In the genomic region with DNA sequence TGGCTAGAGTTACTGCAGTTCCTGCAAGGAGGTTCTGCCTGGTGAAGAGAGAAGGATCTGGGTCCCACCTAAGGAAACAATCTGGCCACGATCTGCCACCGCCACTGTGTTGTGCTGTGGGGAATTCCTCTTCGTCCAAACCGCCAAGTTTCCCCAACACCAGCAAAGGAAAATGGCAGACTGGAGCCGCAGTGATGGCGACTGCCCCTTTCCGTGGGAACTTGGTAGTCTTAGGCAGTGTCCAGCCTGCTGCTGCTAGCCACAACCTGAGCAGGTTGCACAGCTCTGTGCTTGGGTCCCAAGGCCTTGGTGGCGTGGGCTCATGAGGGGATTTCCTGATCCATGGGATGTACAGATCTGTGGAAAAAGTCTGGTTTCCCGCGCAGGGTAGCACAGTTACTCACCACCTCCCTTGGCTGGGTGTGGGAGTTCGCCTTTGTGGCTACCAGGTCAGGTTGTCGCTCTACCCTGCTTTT, we compare ENCODE assay signal across 18 cellular contexts.
"Had no signal": no experiment of that assay in that cellular context is flagged by ENCODE, and none has a peak within 500 bp of the region (broad histone marks: within the 10 kb centered on the region; RNA-seq: fewer than 3 reads in every experiment).

No MANE protein-coding gene starts in this region.

- DNase-seq: activated CD4-positive, alpha-beta memory T cell treated with anti-CD3 and anti-CD28 coated beads for 36 hours; activated CD4-positive, alpha-beta T cell treated with anti-CD3 and anti-CD28 coated beads for 1 hour; activated CD8-positive, alpha-beta memory T cell treated with anti-CD3 and anti-CD28 coated beads, Interleukin-2, amount 10 ng/mL, durations not matched to agents 7 days and 5 days; activated naive CD4-positive, alpha-beta T cell treated with anti-CD3 and anti-CD28 coated beads, Interleukin-2, amount 10 ng/mL, durations not matched to agents 7 days and 5 days; activated T-cell treated with anti-CD3 and anti-CD28 coated beads, Interleukin-2, amount 50 U/mL, for 1 hour; amniotic stem cell; central memory CD4-positive, alpha-beta T cell; cortex of kidney; effector CD4-positive, alpha-beta T cell; hypothalamus; sigmoid colon; SK-N-SH; spleen; stimulated activated CD4-positive, alpha-beta T cell treated with anti-CD3 and anti-CD28 coated beads, Interleukin-1b, Interleukin-23, amount 100 ng/mL, for 48 hours; T-cell; T1000; trophoblast cell had no signal

- H3K27me3 Mint-ChIP-seq: activated CD4-positive, alpha-beta memory T cell treated with anti-CD3 and anti-CD28 coated beads for 36 hours; activated CD8-positive, alpha-beta memory T cell treated with anti-CD3 and anti-CD28 coated beads, Interleukin-2, amount 10 ng/mL, durations not matched to agents 7 days and 5 days; activated naive CD4-positive, alpha-beta T cell treated with anti-CD3 and anti-CD28 coated beads, Interleukin-2, amount 10 ng/mL, durations not matched to agents 7 days and 5 days; T-cell had no signal

- H3K36me3 ChIP-seq: sigmoid colon, spleen had no signal

- H3K27ac ChIP-seq: sigmoid colon had no signal

- H3K27ac Mint-ChIP-seq: activated CD4-positive, alpha-beta memory T cell treated with anti-CD3 and anti-CD28 coated beads for 36 hours; activated CD8-positive, alpha-beta memory T cell treated with anti-CD3 and anti-CD28 coated beads, Interleukin-2, amount 10 ng/mL, durations not matched to agents 7 days and 5 days; activated naive CD4-positive, alpha-beta T cell treated with anti-CD3 and anti-CD28 coated beads, Interleukin-2, amount 10 ng/mL, durations not matched to agents 7 days and 5 days; nephron had no signal

- H3K9ac ChIP-seq: SK-N-SH had no signal

- ATAC-seq: activated CD8-positive, alpha-beta memory T cell treated with anti-CD3 and anti-CD28 coated beads, Interleukin-2, amount 10 ng/mL, durations not matched to agents 7 days and 5 days; T-cell had no signal

- H3K27me3 ChIP-seq: sigmoid colon, spleen had no signal

- H3K4me2 ChIP-seq: SK-N-SH had no signal

- H3K4me1 Mint-ChIP-seq: nephron had no signal

- H3K4me3 ChIP-seq: sigmoid colon, spleen had no signal

- H3K4me3 Mint-ChIP-seq: activated CD4-positive, alpha-beta memory T cell treated with anti-CD3 and anti-CD28 coated beads for 36 hours; activated CD8-positive, alpha-beta memory T cell treated with anti-CD3 and anti-CD28 coated beads, Interleukin-2, amount 10 ng/mL, durations not matched to agents 7 days and 5 days; activated naive CD4-positive, alpha-beta T cell treated with anti-CD3 and anti-CD28 coated beads, Interleukin-2, amount 10 ng/mL, durations not matched to agents 7 days and 5 days; nephron had no signal
